26 cellular contexts compared by ENCODE assay signal in the genomic region with DNA sequence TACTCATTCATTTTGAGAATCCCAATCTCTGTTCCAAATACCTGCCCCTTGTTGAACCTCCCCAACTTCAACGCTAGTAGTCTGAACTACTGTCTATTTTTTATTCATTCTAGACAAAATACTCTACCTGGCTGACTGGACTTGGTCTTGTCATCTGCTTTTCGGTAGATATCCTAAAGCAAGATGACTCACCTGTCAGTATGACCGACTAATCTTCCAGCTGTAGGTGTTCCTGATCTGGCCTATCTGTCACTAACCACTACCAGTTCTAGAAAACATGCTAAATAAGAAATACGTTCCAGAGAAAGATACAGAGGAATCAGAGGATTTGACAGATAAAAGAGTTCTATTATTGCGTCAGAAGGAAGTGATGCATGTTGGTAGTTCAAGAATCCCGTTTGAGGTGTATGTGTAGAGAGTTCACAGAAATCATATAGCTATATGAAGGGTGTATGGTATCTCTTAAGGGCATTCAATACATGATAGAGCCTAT.
"Had no signal": no experiment of that assay in that cellular context is flagged by ENCODE, and none has a peak within 500 bp of the region (broad histone marks: within the 10 kb centered on the region; RNA-seq: fewer than 3 reads in every experiment).

No MANE protein-coding gene starts in this region.

- H3K4me1 ChIP-seq: body of pancreas, left ventricle myocardium inferior, right lobe of liver, testis, transverse colon had no signal

- H3K9me3 ChIP-seq: body of pancreas, esophagus muscularis mucosa, left ventricle myocardium inferior, ovary, right lobe of liver, testis, transverse colon had no signal

- H3K9me3 Mint-ChIP-seq: activated CD4-positive, alpha-beta memory T cell treated with anti-CD3 and anti-CD28 coated beads, Interleukin-2, amount 10 ng/mL, durations not matched to agents 7 days and 5 days; activated CD4-positive, alpha-beta T cell treated with anti-CD3 and anti-CD28 coated beads, Interleukin-2, amount 10 ng/mL, durations not matched to agents 7 days and 5 days; effector memory CD8-positive, alpha-beta T cell had no signal

- H3K4me3 Mint-ChIP-seq: activated CD4-positive, alpha-beta memory T cell treated with anti-CD3 and anti-CD28 coated beads, Interleukin-2, amount 10 ng/mL, durations not matched to agents 7 days and 5 days; activated CD4-positive, alpha-beta T cell treated with anti-CD3 and anti-CD28 coated beads, Interleukin-2, amount 10 ng/mL, durations not matched to agents 7 days and 5 days; activated naive CD8-positive, alpha-beta T cell; effector memory CD8-positive, alpha-beta T cell; T-helper 17 cell had no signal

- H3K27ac Mint-ChIP-seq: activated CD4-positive, alpha-beta memory T cell treated with anti-CD3 and anti-CD28 coated beads, Interleukin-2, amount 10 ng/mL, durations not matched to agents 7 days and 5 days; activated CD4-positive, alpha-beta T cell treated with anti-CD3 and anti-CD28 coated beads, Interleukin-2, amount 10 ng/mL, durations not matched to agents 7 days and 5 days; activated naive CD8-positive, alpha-beta T cell had no signal

- H3K27me3 ChIP-seq: body of pancreas, esophagus muscularis mucosa, ovary, right lobe of liver, testis, transverse colon had no signal

- FAIRE-seq: frontal cortex, islet of Langerhans, urothelium cell line had no signal

- H3K36me3 ChIP-seq: ovary had no signal

- H3K4me1 Mint-ChIP-seq: activated CD4-positive, alpha-beta memory T cell treated with anti-CD3 and anti-CD28 coated beads, Interleukin-2, amount 10 ng/mL, durations not matched to agents 7 days and 5 days; activated CD4-positive, alpha-beta T cell treated with anti-CD3 and anti-CD28 coated beads, Interleukin-2, amount 10 ng/mL, durations not matched to agents 7 days and 5 days; T-helper 17 cell had no signal

- H3K27me3 Mint-ChIP-seq: activated CD4-positive, alpha-beta memory T cell treated with anti-CD3 and anti-CD28 coated beads, Interleukin-2, amount 10 ng/mL, durations not matched to agents 7 days and 5 days; activated CD4-positive, alpha-beta T cell treated with anti-CD3 and anti-CD28 coated beads, Interleukin-2, amount 10 ng/mL, durations not matched to agents 7 days and 5 days; activated naive CD8-positive, alpha-beta T cell; effector memory CD8-positive, alpha-beta T cell; progenitor cell of endocrine pancreas; T-helper 17 cell had no signal

- DNase-seq: activated CD4-positive, alpha-beta memory T cell treated with anti-CD3 and anti-CD28 coated beads, Interleukin-2, amount 10 ng/mL, durations not matched to agents 7 days and 5 days; activated CD4-positive, alpha-beta T cell treated with anti-CD3 and anti-CD28 coated beads, Interleukin-2, amount 10 ng/mL, durations not matched to agents 7 days and 5 days; activated naive CD4-positive, alpha-beta T cell treated with Interleukin-2 at 50 U/mL for 16 hours; activated T-cell treated with anti-CD3 and anti-CD28 coated beads, Interleukin-2, amount 50 U/mL, for 48 hours; aorta; body of pancreas; effector memory CD8-positive, alpha-beta T cell; left ventricle myocardium inferior; ovary; right lobe of liver; stimulated activated CD4-positive, alpha-beta T cell treated with anti-CD3 and anti-CD28 coated beads, Interleukin-2, amount 100 ng/mL, for 48 hours; stimulated activated naive CD8-positive, alpha-beta T cell treated with anti-CD3 and anti-CD28 coated beads, Interleukin-15, Interleukin-2, amounts not matched to agents 100 U/mL and 50 U/mL, for 24 hours; T-helper 17 cell; T1000; testis; transverse colon; WERI-Rb-1 had no signal

- H3K4me3 ChIP-seq: body of pancreas, coronary artery, esophagus muscularis mucosa, left ventricle myocardium inferior, lung, ovary, right lobe of liver, testis, transverse colon had no signal

- H3K27ac ChIP-seq: body of pancreas, coronary artery, esophagus muscularis mucosa, left ventricle myocardium inferior, ovary, right lobe of liver, testis, transverse colon, WERI-Rb-1 had no signal

- ATAC-seq: activated CD4-positive, CD25-positive, alpha-beta regulatory T cell treated with anti-CD3 and anti-CD28 coated beads, Interleukin-2, amount 50 U/mL, for 24 hours; body of pancreas; effector memory CD8-positive, alpha-beta T cell; right lobe of liver; stimulated activated naive CD8-positive, alpha-beta T cell treated with anti-CD3 and anti-CD28 coated beads, Interleukin-15, Interleukin-2, amounts not matched to agents 100 U/mL and 50 U/mL, for 24 hours; T-helper 17 cell had no signal
